In the genomic region with DNA sequence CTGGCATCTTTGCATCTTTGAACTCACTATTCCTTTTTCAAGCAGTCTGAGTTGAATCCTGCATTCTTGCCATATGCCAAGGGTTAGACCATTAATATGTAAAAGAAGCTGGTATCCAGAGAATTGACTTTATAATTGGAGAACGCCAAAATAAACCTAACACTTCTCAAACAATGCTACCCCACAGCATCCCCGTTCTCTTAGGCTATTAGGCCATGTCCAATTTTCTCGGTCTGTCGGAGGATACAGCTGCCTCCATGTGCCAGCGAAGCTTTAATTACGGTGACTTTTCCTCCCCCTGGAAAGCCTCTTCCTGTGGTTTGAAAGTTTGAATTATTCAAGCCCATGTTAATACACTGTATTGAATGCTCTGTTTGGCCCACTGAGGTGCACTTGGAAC, we compare ENCODE assay signal across 25 cellular contexts.
DNase-seq lines count a peak whose midpoint lies in the region; ATAC-seq and TF ChIP-seq lines count a peak whose summit lies in the region.
"Had no signal": no experiment of that assay in that cellular context is flagged by ENCODE, and none has a peak within 500 bp of the region (broad histone marks: within the 10 kb centered on the region; RNA-seq: fewer than 3 reads in every experiment).

No MANE protein-coding gene starts in this region.

- H3K9me3 ChIP-seq in A673 (ENCODE audit: low read depth, low read length, poor library complexity, severe bottlenecking) (no peaks in the 10 kb centered on the region), HUES64 (ENCODE audit: insufficient read depth, low read depth, low read length) (no peaks in the 10 kb centered on the region)
- H3K9me3 ChIP-seq: neutrophil, prostate gland, thoracic aorta, vagina had no signal

- H3K4me3 ChIP-seq in A673 (ENCODE audit: low read depth, low read length, poor library complexity, severe bottlenecking) (no peak overlapping the region), HUES64 (ENCODE audit: low read length) (peak overlapping the region; percentile 31), dorsolateral prefrontal cortex (peak overlapping the region in 51 of 59 donors; percentile 1 to 59 (median 29))
- H3K4me3 ChIP-seq: prostate gland, thoracic aorta, vagina had no signal

- BruUV-seq in A673 (replicated peaks; lab: Mats Ljungman, UMichigan), result no TSS peak

- intact Hi-C loops in A673 (cut with micrococcal nuclease; ENCODE audit: unreplicated experiment), result no loop called here
- intact Hi-C loops in dorsolateral prefrontal cortex (cut with DNase I), result loop anchor here (10.0 kb wide), 2 partner anchors 117 to 167 kb away; no protein-coding TSS in a partner anchor
- intact Hi-C loops in left ventricle myocardium superior (cut with micrococcal nuclease), result no loop called here

- H3K36me3 ChIP-seq in A673 (ENCODE audit: insufficient read depth, low read length, poor library complexity, severe bottlenecking), result no peaks in the 10 kb centered on the region
- H3K36me3 ChIP-seq in HUES64 (ENCODE audit: insufficient read depth, low read length), result no peaks in the 10 kb centered on the region
- H3K36me3 ChIP-seq: neutrophil, prostate gland, thoracic aorta had no signal

- H3K36me3 Mint-ChIP-seq in chondrocyte (ENCODE audit: low read depth), result no peaks in the 10 kb centered on the region
- H3K36me3 Mint-ChIP-seq: activated naive CD8-positive, alpha-beta T cell treated with anti-CD3 and anti-CD28 coated beads for 36 hours; CD4-positive, alpha-beta memory T cell had no signal

- H3K27me3 Mint-ChIP-seq in chondrocyte (ENCODE audit: low read depth), result no peaks in the 10 kb centered on the region
- H3K27me3 Mint-ChIP-seq: activated naive CD8-positive, alpha-beta T cell treated with anti-CD3 and anti-CD28 coated beads for 36 hours had no signal

- no peak for ATAC-seq in left ventricle myocardium superior

- H3K4me1 Mint-ChIP-seq in chondrocyte (ENCODE audit: low read depth), result peaks cover 3% of the 10 kb centered on the region
- H3K4me1 Mint-ChIP-seq: activated naive CD8-positive, alpha-beta T cell treated with anti-CD3 and anti-CD28 coated beads for 36 hours; CD4-positive, alpha-beta memory T cell had no signal

- no peak overlapping the region for H3K4me3 Mint-ChIP-seq in chondrocyte (ENCODE audit: unreplicated experiment)
- H3K4me3 Mint-ChIP-seq: activated naive CD8-positive, alpha-beta T cell treated with anti-CD3 and anti-CD28 coated beads for 36 hours; CD4-positive, alpha-beta memory T cell; stimulated activated naive CD8-positive, alpha-beta T cell treated with anti-CD3 and anti-CD28 coated beads, Interleukin-15, Interleukin-2, amounts not matched to agents 100 ng/mL and 50 ng/mL, for 24 hours had no signal

- H3K4me1 ChIP-seq in A673 (ENCODE audit: insufficient read depth, low read length, poor library complexity, severe bottlenecking) (no peaks in the 10 kb centered on the region), HUES64 (ENCODE audit: insufficient read depth, low read length) (peaks cover 55% of the 10 kb centered on the region)
- H3K4me1 ChIP-seq: prostate gland, vagina had no signal

- H3K27me3 ChIP-seq in A673 (replicated peaks; ENCODE audit: insufficient read depth, low read depth, low read length, poor library complexity) (no peaks in the 10 kb centered on the region), HUES64 (ENCODE audit: insufficient read depth, low read length) (no peaks in the 10 kb centered on the region), dorsolateral prefrontal cortex (no peaks in the 10 kb centered on the region)
- H3K27me3 ChIP-seq: neutrophil, vagina had no signal

- CTCF ChIA-PET in A673 (lab: Charles Lee), result no interaction called here

- DNase-seq in A673 (ENCODE audit: low spot score) (peak; percentile 16), dorsolateral prefrontal cortex (no peak), midbrain (lab: John Stamatoyannopoulos, UW) (peak; percentile 13), chondrocyte (ENCODE audit: low spot score) (no peak), A172 (ENCODE audit: low spot score) (no peak), GOT3 (lab: John Stamatoyannopoulos, UW) (no peak), left ventricle myocardium superior (no peak)
- DNase-seq: activated CD4-positive, alpha-beta T cell treated with anti-CD3 and anti-CD28 coated beads for 48 hours; activated effector memory CD4-positive, alpha-beta T cell treated with anti-CD3 and anti-CD28 coated beads, Interleukin-2, amount 50 U/mL, for 16 hours; activated naive CD8-positive, alpha-beta T cell treated with anti-CD3 and anti-CD28 coated beads for 36 hours; activated T-cell treated with anti-CD3 and anti-CD28 coated beads, Interleukin-2, amount 50 U/mL, for 1 hour; AML-193; aorta; CD4-positive, alpha-beta memory T cell; MM.1S; SHP77 had no signal

- no peak overlapping the region for H3K27ac Mint-ChIP-seq in chondrocyte (ENCODE audit: unreplicated experiment)
- H3K27ac Mint-ChIP-seq: activated naive CD8-positive, alpha-beta T cell treated with anti-CD3 and anti-CD28 coated beads for 36 hours; CD4-positive, alpha-beta memory T cell; stimulated activated naive CD8-positive, alpha-beta T cell treated with anti-CD3 and anti-CD28 coated beads, Interleukin-15, Interleukin-2, amounts not matched to agents 100 ng/mL and 50 ng/mL, for 24 hours had no signal

- H3K27ac ChIP-seq in A673 (ENCODE audit: low read depth, low read length, poor library complexity, severe bottlenecking), result no peak overlapping the region
- peak overlapping the region; percentile 68 for H3K27ac ChIP-seq in HUES64 (ENCODE audit: low read depth, low read length)
- peak overlapping the region in 44 of 59 donors; percentile 1 to 76 (median 44) for H3K27ac ChIP-seq in dorsolateral prefrontal cortex
- H3K27ac ChIP-seq: epithelial cell of prostate, KMS-11, neutrophil, prostate gland, thoracic aorta, vagina, VCaP had no signal

- H3K9me3 Mint-ChIP-seq in chondrocyte (ENCODE audit: low read depth), result no peaks in the 10 kb centered on the region
- H3K9me3 Mint-ChIP-seq: activated naive CD8-positive, alpha-beta T cell treated with anti-CD3 and anti-CD28 coated beads for 36 hours; CD4-positive, alpha-beta memory T cell; stimulated activated naive CD8-positive, alpha-beta T cell treated with anti-CD3 and anti-CD28 coated beads, Interleukin-15, Interleukin-2, amounts not matched to agents 100 ng/mL and 50 ng/mL, for 24 hours had no signal

- no peak for TF ChIP-seq CTCF in A673 (conservative IDR thresholded peaks at IDR 0.05; ENCODE audit: low read depth, low read length)
- no peak for TF ChIP-seq CTCF in dorsolateral prefrontal cortex (IDR thresholded peaks at IDR 0.05 in 54 of 56, conservative IDR thresholded peaks at IDR 0.05 in 2 of 56; ENCODE audit: low read depth in 1 of 56, partially characterized antibody in 56 of 56)
- TF ChIP-seq CTCF in chondrocyte (IDR thresholded peaks at IDR 0.05), result no peak

- H3K9ac ChIP-seq in HUES64 (ENCODE audit: low read depth, low read length), result peak overlapping the region; percentile 45; the same call in 1 of the 2 replicates
- H3K9ac ChIP-seq: KMS-11 had no signal

- WGBS in HUES64, result 19% methylated on average over 6 of the region's 6 CpGs

- POLR2A ChIA-PET in A673 (lab: Charles Lee; ENCODE audit: low non-redundant PET), result no interaction called here

Comparison
In these comparisons a context has a peak if more than half of its experiments do, and no peak if none do; other contexts are left out.
1. DNase-seq: peak in A673 (single experiment) and midbrain (single experiment); none in dorsolateral prefrontal cortex (0 of 10), chondrocyte (single experiment), A172 (single experiment), GOT3 (single experiment) and left ventricle myocardium superior (single experiment).
2. intact Hi-C loops: an anchor here in dorsolateral prefrontal cortex (10.0 kb wide); none called in A673 and left ventricle myocardium superior.